ENCODE assay signal across 9 cellular contexts in the genomic region with DNA sequence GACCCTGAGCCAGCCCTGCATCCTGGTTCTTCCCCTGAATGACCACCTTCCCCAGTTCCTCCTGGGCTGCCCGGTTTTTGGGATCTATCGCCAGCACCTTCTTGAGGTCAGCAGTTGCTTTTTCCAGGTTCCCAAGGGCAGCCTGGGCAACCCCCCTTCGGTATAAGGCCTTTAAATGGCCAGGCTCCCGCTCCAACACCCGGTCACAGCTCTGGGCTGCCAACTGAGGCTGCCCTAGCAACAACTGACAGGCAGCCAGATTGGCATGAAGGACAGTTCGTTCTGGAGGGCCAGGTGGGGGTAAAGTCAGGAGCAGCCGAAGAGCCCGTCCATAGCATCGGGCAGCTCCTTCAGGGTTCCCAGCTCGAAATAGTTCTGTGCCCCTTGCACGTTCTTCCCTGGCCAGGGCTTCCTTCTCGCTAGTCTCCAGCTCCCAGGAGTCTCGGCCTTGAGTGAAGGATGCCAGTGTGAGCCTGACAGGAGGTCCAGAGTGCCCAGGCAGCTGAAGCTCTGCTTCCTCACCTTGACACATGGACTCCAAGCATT. TPM values are rescaled to one million over a fixed set of nuclear protein-coding genes. Genes with fewer than 3 reads are reported as not detected.
A peak's percentile ranks its signal among the peaks of the same experiment; 100 is the strongest.
DNase-seq lines count a peak whose midpoint lies in the region; ATAC-seq and TF ChIP-seq lines count a peak whose summit lies in the region.
"Had no signal": no experiment of that assay in that cellular context is flagged by ENCODE, and none has a peak within 500 bp of the region (broad histone marks: within the 10 kb centered on the region; RNA-seq: fewer than 3 reads in every experiment).

No MANE protein-coding gene starts in this region.

- peaks cover 19% of the 10 kb centered on the region for H3K4me1 ChIP-seq in HUES6 (ENCODE audit: control insufficient read depth, insufficient read depth, low read length)
- peaks cover 7% of the 10 kb centered on the region for H3K4me1 ChIP-seq in iPS-18a (ENCODE audit: control insufficient read depth, low read depth, low read length)
- peaks cover 21% of the 10 kb centered on the region for H3K4me1 ChIP-seq in smooth muscle cell (ENCODE audit: low read depth)

- ATAC-seq in activated T-helper 17 cell treated with anti-CD3 and anti-CD28 coated beads, Interleukin-2, amount 50 U/mL, for 72 hours (replicated peaks): no peak
- ATAC-seq in HG02642 (IDR thresholded peaks at IDR 0.05; ENCODE audit: poor library complexity, unreplicated experiment): no peak

- peak overlapping the region; percentile 89 for H3K4me3 Mint-ChIP-seq in activated T-helper 17 cell treated with anti-CD3 and anti-CD28 coated beads, Interleukin-2, amount 50 U/mL, for 72 hours

- no peak overlapping the region for H2AFZ ChIP-seq in smooth muscle cell (ENCODE audit: low read depth)

- H3K27me3 Mint-ChIP-seq in activated T-helper 17 cell treated with anti-CD3 and anti-CD28 coated beads, Interleukin-2, amount 50 U/mL, for 72 hours: peaks cover 1% of the 10 kb centered on the region

- no peaks in the 10 kb centered on the region for H3K9me3 Mint-ChIP-seq in activated T-helper 17 cell treated with anti-CD3 and anti-CD28 coated beads, Interleukin-2, amount 50 U/mL, for 72 hours

- peaks cover 25% of the 10 kb centered on the region for H3K79me2 ChIP-seq in smooth muscle cell (ENCODE audit: low read depth)

- H3K4me3 ChIP-seq in HUES6 (ENCODE audit: low read depth, low read length) (peak overlapping the region; percentile 70), iPS-18a (ENCODE audit: low read length) (peak overlapping the region; percentile 79), smooth muscle cell (peak overlapping the region; percentile 95)

- H3K9me3 ChIP-seq in HUES6 (ENCODE audit: control insufficient read depth, insufficient read depth, low read depth, low read length): no peaks in the 10 kb centered on the region
- no peaks in the 10 kb centered on the region for H3K9me3 ChIP-seq in iPS-18a (ENCODE audit: control insufficient read depth, low read depth, low read length)
- H3K9me3 ChIP-seq in smooth muscle cell (replicated peaks; ENCODE audit: low read depth): no peaks in the 10 kb centered on the region

- DNase-seq in smooth muscle cell (lab: John Stamatoyannopoulos, UW; ENCODE audit: unreplicated experiment) (no peak), cerebellar cortex (ENCODE audit: low spot score) (no peak), GM20000 (ENCODE audit: low spot score) (no peak), NCI-H1436 (lab: John Stamatoyannopoulos, UW) (no peak)

- WGBS in smooth muscle cell (ENCODE audit: low lambda C conversion rate): 93% methylated on average over 13 of the region's 13 CpGs

- TF ChIP-seq CTCF in smooth muscle cell (IDR thresholded peaks at IDR 0.05; ENCODE audit: borderline replicate concordance, insufficient read depth, poor library complexity, severe bottlenecking) (no peak), GM20000 (IDR thresholded peaks at IDR 0.05; ENCODE audit: extremely low read depth, missing control alignments) (no peak)

- no peak overlapping the region for H3K27ac ChIP-seq in HUES6 (ENCODE audit: low read depth, low read length)
- no peak overlapping the region for H3K27ac ChIP-seq in iPS-18a (ENCODE audit: low read length)
- peak overlapping the region; percentile 80 for H3K27ac ChIP-seq in smooth muscle cell (ENCODE audit: low read depth)

- H3K4me2 ChIP-seq in smooth muscle cell: peak overlapping the region; percentile 99

- H3K36me3 Mint-ChIP-seq in activated T-helper 17 cell treated with anti-CD3 and anti-CD28 coated beads, Interleukin-2, amount 50 U/mL, for 72 hours (ENCODE audit: low read depth): peaks cover 43% of the 10 kb centered on the region

- H3K27ac Mint-ChIP-seq in activated T-helper 17 cell treated with anti-CD3 and anti-CD28 coated beads, Interleukin-2, amount 50 U/mL, for 72 hours: peak overlapping the region; percentile 98

- peaks cover 4% of the 10 kb centered on the region for H3F3A ChIP-seq in smooth muscle cell (ENCODE audit: low read depth)

- H3K27me3 ChIP-seq in HUES6 (ENCODE audit: control insufficient read depth, insufficient read depth, low read length): no peaks in the 10 kb centered on the region
- H3K27me3 ChIP-seq in iPS-18a (ENCODE audit: control insufficient read depth, insufficient read depth, low read length): peaks cover under 1% of the 10 kb centered on the region
- H3K27me3 ChIP-seq in smooth muscle cell (ENCODE audit: low read depth): no peaks in the 10 kb centered on the region

- H3K36me3 ChIP-seq in HUES6 (ENCODE audit: control insufficient read depth, insufficient read depth, low read length) (peaks cover 11% of the 10 kb centered on the region), iPS-18a (ENCODE audit: control insufficient read depth, low read depth, low read length) (peaks cover 6% of the 10 kb centered on the region), smooth muscle cell (ENCODE audit: low read depth) (peaks cover 3% of the 10 kb centered on the region)

- H4K20me1 ChIP-seq in smooth muscle cell (ENCODE audit: low read depth): no peaks in the 10 kb centered on the region

- H3K4me1 Mint-ChIP-seq in activated T-helper 17 cell treated with anti-CD3 and anti-CD28 coated beads, Interleukin-2, amount 50 U/mL, for 72 hours: peaks cover 27% of the 10 kb centered on the region

- H3K9ac ChIP-seq in HUES6 (ENCODE audit: low read length): peak overlapping the region; percentile 12
- H3K9ac ChIP-seq in iPS-18a (ENCODE audit: low read length): no peak overlapping the region
- peak overlapping the region; percentile 91 for H3K9ac ChIP-seq in smooth muscle cell (ENCODE audit: low read depth)

RNA-seq across cellular contexts. Expression of gene ATF6B, which starts 0.8 kb away (rescaled TPM):
- total RNA-seq in activated T-helper 17 cell treated with anti-CD3 and anti-CD28 coated beads, Interleukin-2, amount 50 U/mL, for 72 hours: 10 to 100 TPM; 73.4 to 99.9 TPM
- 22.2 and 23.0 TPM in 2 replicates for total RNA-seq in smooth muscle cell
- 22.5 and 39.8 TPM in 2 replicates for polyA plus RNA-seq in smooth muscle cell

RNA-seq across cellular contexts. Expression of gene FKBPL, which starts 1.3 kb away (rescaled TPM):
- 1 to 10 TPM; 7.4 to 9.3 TPM for total RNA-seq in activated T-helper 17 cell treated with anti-CD3 and anti-CD28 coated beads, Interleukin-2, amount 50 U/mL, for 72 hours
- 5.3 and 6.5 TPM in 2 replicates for total RNA-seq in smooth muscle cell
- 5.4 and 7.7 TPM in 2 replicates for polyA plus RNA-seq in smooth muscle cell

RNA-seq across cellular contexts. Expression of gene TNXB, which starts 19.7 kb away (rescaled TPM):
- total RNA-seq in activated T-helper 17 cell treated with anti-CD3 and anti-CD28 coated beads, Interleukin-2, amount 50 U/mL, for 72 hours: 10 to 100 TPM in 1 of 2 donors, 1 to 10 TPM in 1; 7.2 to 26.8 TPM
- total RNA-seq in smooth muscle cell: 1.1 and 1.8 TPM in 2 replicates
- polyA plus RNA-seq in smooth muscle cell: 1.1 and 4.3 TPM in 2 replicates

RNA-seq across cellular contexts. Expression of gene PRRT1, which starts 22.9 kb away (rescaled TPM):
- total RNA-seq in activated T-helper 17 cell treated with anti-CD3 and anti-CD28 coated beads, Interleukin-2, amount 50 U/mL, for 72 hours: under 1 TPM; 0.17 to 0.29 TPM
- 0.94 TPM in 1 of 2 replicates, not detected in the other for total RNA-seq in smooth muscle cell
- polyA plus RNA-seq in smooth muscle cell: 1.4 and 3.3 TPM in 2 replicates
- total RNA-seq: T-helper 2 cell treated with Interferon-gamma antibody and Interleukin-4, amounts not matched to agents 100 ng/mL and 5 ng/mL, for 36 hours had no signal

RNA-seq across cellular contexts. Expression of gene PPT2, which starts 25.1 kb away (rescaled TPM):
- 10 to 100 TPM; 10.5 to 18.0 TPM for total RNA-seq in activated T-helper 17 cell treated with anti-CD3 and anti-CD28 coated beads, Interleukin-2, amount 50 U/mL, for 72 hours
- total RNA-seq in smooth muscle cell: 13.3 and 17.5 TPM in 2 replicates
- polyA plus RNA-seq in smooth muscle cell: 15.7 and 17.8 TPM in 2 replicates
